Comparison of ENCODE assay signal across 16 cellular contexts in genomic region chr6:1477432-1478090, GRCh38.
A peak's percentile ranks its signal among the peaks of the same experiment; 100 is the strongest.
DNase-seq lines count a peak whose midpoint lies in the region; ATAC-seq, FAIRE-seq and TF ChIP-seq lines count a peak whose summit lies in the region.
"Had no signal": no experiment of that assay in that cellular context is flagged by ENCODE, and none has a peak within 500 bp of the region (broad histone marks: within the 10 kb centered on the region; RNA-seq: fewer than 3 reads in every experiment).

No MANE protein-coding gene starts in this region.

- no peaks in the 10 kb centered on the region for H3K79me2 ChIP-seq in ACC112 (ENCODE audit: control insufficient read depth, insufficient read depth, low read length, unreplicated experiment)

- H3K9me3 Mint-ChIP-seq in HFFc6, result no peaks in the 10 kb centered on the region
- H3K9me3 Mint-ChIP-seq: activated naive CD8-positive, alpha-beta T cell treated with anti-CD3 and anti-CD28 coated beads for 36 hours had no signal

- no peaks in the 10 kb centered on the region for H3K36me3 Mint-ChIP-seq in HFFc6 (ENCODE audit: low read depth)
- H3K36me3 Mint-ChIP-seq: activated naive CD8-positive, alpha-beta T cell treated with anti-CD3 and anti-CD28 coated beads for 36 hours had no signal

- DNase-seq in HFFc6 (peak; percentile 84), astrocyte of the hippocampus (ENCODE audit: low read depth, low spot score) (peak; percentile 70), foreskin keratinocyte (peak in 1 of 2 donors; percentile 42), GM19238 (ENCODE audit: insufficient read length, low spot score) (no peak), GM19239 (ENCODE audit: insufficient read length, low spot score) (no peak), NCI-H526 (lab: John Stamatoyannopoulos, UW) (no peak)
- DNase-seq: activated CD8-positive, alpha-beta memory T cell treated with anti-CD3 and anti-CD28 coated beads, Interleukin-2, amount 50 U/mL, for 4 hours; activated naive CD8-positive, alpha-beta T cell treated with anti-CD3 and anti-CD28 coated beads for 36 hours; colonic mucosa; DMS53; foreskin melanocyte; posterior cingulate gyrus had no signal

- no peak overlapping the region for H3K4me3 ChIP-seq in ACC112 (ENCODE audit: low read depth, low read length)
- H3K4me3 ChIP-seq: colonic mucosa had no signal

- TF ChIP-seq CTCF in HFFc6 (IDR thresholded peaks at IDR 0.05) (peak; percentile 8; the same call in 1 of the 2 replicates), foreskin keratinocyte (conservative IDR thresholded peaks at IDR 0.05) (peak; percentile 36)

- no peaks in the 10 kb centered on the region for H3K27me3 ChIP-seq in ACC112 (ENCODE audit: insufficient read depth, low read length)
- peaks cover 6% of the 10 kb centered on the region for H3K27me3 ChIP-seq in foreskin keratinocyte
- H3K27me3 ChIP-seq: colonic mucosa had no signal

- peaks cover 66% of the 10 kb centered on the region for H3K4me1 Mint-ChIP-seq in HFFc6 (ENCODE audit: low read depth)
- H3K4me1 Mint-ChIP-seq: activated naive CD8-positive, alpha-beta T cell treated with anti-CD3 and anti-CD28 coated beads for 36 hours had no signal

- FAIRE-seq in GM19239 (lab: Jason Lieb, UNC), result no peak
- FAIRE-seq: islet of Langerhans had no signal

- peaks cover 58% of the 10 kb centered on the region for H3K4me1 ChIP-seq in ACC112 (ENCODE audit: control insufficient read depth, insufficient read depth, low read length, unreplicated experiment)
- H3K4me1 ChIP-seq in foreskin keratinocyte, result peaks cover 11% of the 10 kb centered on the region
- H3K4me1 ChIP-seq: colonic mucosa had no signal

- H3K27ac ChIP-seq in ACC112 (ENCODE audit: low read depth, low read length) (peak overlapping the region; percentile 64), foreskin keratinocyte (no peak overlapping the region)
- H3K27ac ChIP-seq: colonic mucosa had no signal

- H3K4me3 Mint-ChIP-seq in HFFc6, result no peak overlapping the region
- H3K4me3 Mint-ChIP-seq: activated naive CD8-positive, alpha-beta T cell treated with anti-CD3 and anti-CD28 coated beads for 36 hours had no signal

- no peak overlapping the region for H2AFZ ChIP-seq in ACC112 (ENCODE audit: low read length, unreplicated experiment)

- ATAC-seq in foreskin keratinocyte, result no peak
- ATAC-seq in HG03571 (IDR thresholded peaks at IDR 0.05; ENCODE audit: unreplicated experiment), result no peak
- ATAC-seq: activated CD4-positive, CD25-positive, alpha-beta regulatory T cell treated with anti-CD3 and anti-CD28 coated beads, Interleukin-2, amount 50 U/mL, for 24 hours had no signal

- H3K36me3 ChIP-seq in ACC112 (ENCODE audit: insufficient read depth, low read length), result no peaks in the 10 kb centered on the region
- H3K36me3 ChIP-seq: colonic mucosa had no signal

- no peak overlapping the region for H3K27ac Mint-ChIP-seq in HFFc6
- H3K27ac Mint-ChIP-seq: activated naive CD8-positive, alpha-beta T cell treated with anti-CD3 and anti-CD28 coated beads for 36 hours had no signal

- no peaks in the 10 kb centered on the region for H3K27me3 Mint-ChIP-seq in HFFc6 (ENCODE audit: insufficient read depth)

Comparison
In these comparisons a context has a peak if more than half of its experiments do, and no peak if none do; other contexts are left out.
1. DNase-seq: peak in HFFc6 (single experiment) and astrocyte of the hippocampus (single experiment); none in GM19238 (single experiment), GM19239 (single experiment) and NCI-H526 (0 of 2).